ENCODE assay signal across 29 cellular contexts in the genomic region with DNA sequence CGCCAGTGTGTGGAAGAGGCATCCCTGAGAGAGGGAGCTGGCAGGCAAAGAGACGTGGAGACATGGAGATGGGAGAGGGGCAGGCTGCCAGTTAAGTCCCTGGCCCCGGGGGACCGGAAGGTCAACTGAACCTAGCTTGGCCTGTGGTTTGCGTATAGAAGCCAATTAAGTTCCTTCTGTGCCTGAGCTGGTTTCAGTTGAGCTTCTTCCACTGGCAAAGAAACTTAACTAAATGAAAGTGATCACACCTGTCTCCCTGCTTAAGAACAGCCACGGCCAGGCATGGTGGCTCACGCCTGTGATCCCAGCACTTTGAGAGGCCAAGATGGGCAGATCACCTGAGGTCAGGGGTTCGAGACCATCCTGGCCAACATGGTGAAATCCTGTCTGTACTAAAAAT. TPM values are rescaled to one million over a fixed set of nuclear protein-coding genes. Genes with fewer than 3 reads are reported as not detected.
"Had no signal": no experiment of that assay in that cellular context is flagged by ENCODE, and none has a peak within 500 bp of the region (broad histone marks: within the 10 kb centered on the region; RNA-seq: fewer than 3 reads in every experiment).

No MANE protein-coding gene starts in this region.

- H3K4me3 ChIP-seq: ascending aorta, cardiac muscle cell, MG63, Peyer's patch, SJSA1 had no signal

- DNase-seq: activated CD4-positive, alpha-beta memory T cell treated with anti-CD3 and anti-CD28 coated beads, Interleukin-2, amount 10 ng/mL, durations not matched to agents 7 days and 5 days; activated CD4-positive, alpha-beta T cell treated with anti-CD3 and anti-CD28 coated beads for 36 hours; activated CD8-positive, alpha-beta memory T cell treated with anti-CD3 and anti-CD28 coated beads for 24 hours; activated CD8-positive, alpha-beta memory T cell treated with anti-CD3 and anti-CD28 coated beads, Interleukin-2, amount 10 ng/mL, durations not matched to agents 7 days and 5 days; activated CD8-positive, alpha-beta memory T cell treated with anti-CD3 and anti-CD28 coated beads, Interleukin-2, amount 50 U/mL, for 48 hours; activated effector memory CD4-positive, alpha-beta T cell treated with Interleukin-2 at 50 U/mL for 16 hours; activated naive CD4-positive, alpha-beta T cell treated with anti-CD3 and anti-CD28 coated beads, Interleukin-2, amount 10 ng/mL, durations not matched to agents 7 days and 5 days; activated T-cell treated with anti-CD3 and anti-CD28 coated beads, Interleukin-2, amount 50 U/mL, for 48 hours; amygdala; Kasumi-1; KG1; MG63; NCI-H1092 treated with DMSO at 0.1 percent for 48 hours; NCI-H146; NCI-H187; NCI-H2029 treated with DMSO at 0.1 percent for 48 hours; NCI-H2107; NCI-H2171; NCI-H510A; NCI-H526; NCI-H748 treated with DMSO at 0.1 percent for 48 hours; PC-3; Peyer's patch; SHP77 treated with DMSO at 0.1 percent for 48 hours; SK-N-SH had no signal

- H3K4me2 ChIP-seq: SK-N-SH had no signal

- H3K36me3 ChIP-seq: cardiac muscle cell, MG63 had no signal

- H3K9me3 ChIP-seq: ascending aorta, MG63, Peyer's patch, SK-N-SH had no signal

- FAIRE-seq: TTC549 had no signal

- ATAC-seq: activated CD4-positive, alpha-beta T cell treated with anti-CD3 and anti-CD28 coated beads for 36 hours; activated CD8-positive, alpha-beta memory T cell treated with anti-CD3 and anti-CD28 coated beads, Interleukin-2, amount 10 ng/mL, durations not matched to agents 7 days and 5 days; PC-3 had no signal

- H3K9ac ChIP-seq: SK-N-SH had no signal

- H3K27ac ChIP-seq: ascending aorta, cardiac muscle cell, Peyer's patch, SJSA1 had no signal

- H3K9me2 ChIP-seq: SK-N-SH had no signal

- H3K4me1 ChIP-seq: ascending aorta, Peyer's patch had no signal

- H3K27me3 ChIP-seq: ascending aorta, cardiac muscle cell, MG63, Peyer's patch, SJSA1 had no signal

RNA-seq across cellular contexts. Expression of a gene that starts 26.7 kb away (rescaled TPM):
- total RNA-seq: activated CD4-positive, alpha-beta memory T cell treated with anti-CD3 and anti-CD28 coated beads, Interleukin-2, amount 10 ng/mL, durations not matched to agents 7 days and 5 days; activated CD8-positive, alpha-beta memory T cell treated with anti-CD3 and anti-CD28 coated beads, Interleukin-2, amount 10 ng/mL, durations not matched to agents 7 days and 5 days; ascending aorta; PC-3; Peyer's patch; SJSA1 had no signal
